ENCODE assay signal across 12 cellular contexts in genomic region chr1:22717038-22717758, GRCh38. TPM values are rescaled to one million over a fixed set of nuclear protein-coding genes. Genes with fewer than 3 reads are reported as not detected.
DNase-seq lines count a peak whose midpoint lies in the region; TF ChIP-seq lines count a peak whose summit lies in the region.
"Had no signal": no experiment of that assay in that cellular context is flagged by ENCODE, and none has a peak within 500 bp of the region (broad histone marks: within the 10 kb centered on the region; RNA-seq: fewer than 3 reads in every experiment).

No MANE protein-coding gene starts in this region.

- WGBS in H9 (ENCODE audit: extremely low coverage, insufficient read length, low lambda C conversion rate): no CpG with 5 or more reads among the region's 11 CpGs

- H3K27ac ChIP-seq in H9 (ENCODE audit: insufficient read length, low read depth, low read length) (no peak overlapping the region), VCaP (peak overlapping the region; percentile 91), neural progenitor cell (no peak overlapping the region)

- no peak overlapping the region for H2BK5ac ChIP-seq in H9 (ENCODE audit: insufficient read length, low read length)

- H3K4me2 ChIP-seq in H9 (ENCODE audit: insufficient read depth, insufficient read length, low read length) (no peak overlapping the region), neural progenitor cell (peak overlapping the region; percentile 63)

- no peak overlapping the region for H2BK12ac ChIP-seq in H9 (ENCODE audit: insufficient read length, low read depth, low read length)

- no peak overlapping the region for H2BK120ac ChIP-seq in H9 (ENCODE audit: low read depth, low read length, poor library complexity, severe bottlenecking)

- H3T11ph ChIP-seq in H9 (ENCODE audit: low read length): no peak overlapping the region

- CTCF ChIA-PET in activated naive CD4-positive, alpha-beta T cell treated with anti-CD3 and anti-CD28 coated beads, Interleukin-2, amount 10 ng/mL, durations not matched to agents 7 days and 5 days (lab: Charles Lee): no interaction called here

- H3K4me3 Mint-ChIP-seq in H9: no peak overlapping the region
- H3K4me3 Mint-ChIP-seq in neural progenitor cell: no peak overlapping the region
- no peak overlapping the region for H3K4me3 Mint-ChIP-seq in activated naive CD4-positive, alpha-beta T cell treated with anti-CD3 and anti-CD28 coated beads, Interleukin-2, amount 10 ng/mL, durations not matched to agents 7 days and 5 days

- H3K27ac Mint-ChIP-seq in H9 (peak overlapping the region in 2 of 3 experiments; percentile 48 to 82; a peak in 5 of 7 replicates), neural progenitor cell (no peak overlapping the region)
- H3K27ac Mint-ChIP-seq in activated naive CD4-positive, alpha-beta T cell treated with anti-CD3 and anti-CD28 coated beads, Interleukin-2, amount 10 ng/mL, durations not matched to agents 7 days and 5 days: no peak overlapping the region

- H4K5ac ChIP-seq in H9 (ENCODE audit: insufficient read length, low read depth, low read length): no peak overlapping the region

- H3K36me3 ChIP-seq in neural progenitor cell: no peaks in the 10 kb centered on the region

- H3K4ac ChIP-seq in H9 (ENCODE audit: low read depth, low read length): no peak overlapping the region

- H3K4me1 ChIP-seq in H9 (ENCODE audit: insufficient read depth, low read length): no peaks in the 10 kb centered on the region
- peaks cover 14% of the 10 kb centered on the region for H3K4me1 ChIP-seq in neural progenitor cell

- H2BK15ac ChIP-seq in H9 (ENCODE audit: low read depth, low read length): no peak overlapping the region

- H3K27me3 Mint-ChIP-seq in H9 (ENCODE audit: low read depth) (peaks cover 35% of the 10 kb centered on the region), neural progenitor cell (ENCODE audit: insufficient read depth, low read depth) (peaks cover 14% of the 10 kb centered on the region)
- peaks cover 45% of the 10 kb centered on the region for H3K27me3 Mint-ChIP-seq in activated naive CD4-positive, alpha-beta T cell treated with anti-CD3 and anti-CD28 coated beads, Interleukin-2, amount 10 ng/mL, durations not matched to agents 7 days and 5 days

- TF ChIP-seq CTCF in H9 (conservative IDR thresholded peaks at IDR 0.05) (no peak), VCaP (conservative IDR thresholded peaks at IDR 0.05) (no peak), neural progenitor cell (IDR thresholded peaks at IDR 0.05) (no peak)

- H3K79me2 ChIP-seq in H9 (ENCODE audit: insufficient read depth, low read length): no peaks in the 10 kb centered on the region
- peaks cover 90% of the 10 kb centered on the region for H3K79me2 ChIP-seq in neural progenitor cell (ENCODE audit: low read depth)

- no peak overlapping the region for H3K14ac ChIP-seq in H9 (ENCODE audit: insufficient read depth, low read length)

- no peak overlapping the region for H4K8ac ChIP-seq in H9 (replicated peaks; ENCODE audit: insufficient read length, low read depth, low read length)

- H3K79me1 ChIP-seq in H9 (ENCODE audit: insufficient read depth, low read depth, low read length, poor library complexity, severe bottlenecking): no peaks in the 10 kb centered on the region

- H3K9ac ChIP-seq in H9 (ENCODE audit: extremely low read depth, insufficient read length, low read length): no peak overlapping the region
- H3K9ac ChIP-seq in neural progenitor cell: no peak overlapping the region

- H3K9me3 ChIP-seq in H9 (ENCODE audit: control insufficient read depth, low read depth, low read length) (no peaks in the 10 kb centered on the region), neural progenitor cell (ENCODE audit: low read depth) (no peaks in the 10 kb centered on the region)

- H3F3A ChIP-seq in neural progenitor cell (ENCODE audit: low read depth): peaks cover 17% of the 10 kb centered on the region

- H3K56ac ChIP-seq in H9 (ENCODE audit: insufficient read length, low read depth, low read length): no peak overlapping the region

- H3K27me3 ChIP-seq in H9 (ENCODE audit: insufficient read depth, low read length) (no peaks in the 10 kb centered on the region), neural progenitor cell (peaks cover 3% of the 10 kb centered on the region)

- H3K23ac ChIP-seq in H9 (ENCODE audit: insufficient read length, low read depth, low read length): no peak overlapping the region

- H3K9me3 Mint-ChIP-seq in H9 (no peaks in the 10 kb centered on the region), neural progenitor cell (no peaks in the 10 kb centered on the region)
- H3K9me3 Mint-ChIP-seq in activated naive CD4-positive, alpha-beta T cell treated with anti-CD3 and anti-CD28 coated beads, Interleukin-2, amount 10 ng/mL, durations not matched to agents 7 days and 5 days: no peaks in the 10 kb centered on the region

- H2AK5ac ChIP-seq in H9 (ENCODE audit: insufficient read length, low read length): no peak overlapping the region

- no peak for DNase-seq in H9
- DNase-seq in NCI-H146 treated with DMSO at 0.1 percent for 48 hours (lab: John Stamatoyannopoulos, UW; ENCODE audit: unreplicated experiment): peak; percentile 72
- DNase-seq in neural progenitor cell (ENCODE audit: low spot score): peak; percentile 41
- DNase-seq in GM03348 (ENCODE audit: low spot score): no peak
- DNase-seq in dermis blood vessel endothelial cell: no peak
- no peak for DNase-seq in activated naive CD4-positive, alpha-beta T cell treated with anti-CD3 and anti-CD28 coated beads, Interleukin-2, amount 10 ng/mL, durations not matched to agents 7 days and 5 days
- DNase-seq: DND-41; NCI-H1694 treated with DMSO at 0.1 percent for 48 hours; stimulated activated naive CD4-positive, alpha-beta T cell treated with Interleukin-2 at 50 U/mL for 16 hours; SW 1271 had no signal

- H4K91ac ChIP-seq in H9 (ENCODE audit: insufficient read length, low read depth, low read length): no peak overlapping the region

- H3K4me1 Mint-ChIP-seq in H9 (peaks cover 11 to 24% of the 10 kb centered on the region in 2 experiments), neural progenitor cell (peaks cover 35% of the 10 kb centered on the region)
- H3K4me1 Mint-ChIP-seq in activated naive CD4-positive, alpha-beta T cell treated with anti-CD3 and anti-CD28 coated beads, Interleukin-2, amount 10 ng/mL, durations not matched to agents 7 days and 5 days: no peaks in the 10 kb centered on the region

- H4K20me1 ChIP-seq in H9 (ENCODE audit: control insufficient read depth, insufficient read depth, insufficient read length) (no peaks in the 10 kb centered on the region), neural progenitor cell (ENCODE audit: low read depth) (peaks cover 98% of the 10 kb centered on the region)

- H3K36me3 Mint-ChIP-seq in H9 (ENCODE audit: insufficient read depth in 1 of 3, low read depth in 3 of 3) (no peaks in the 10 kb centered on the region; a peak in 1 of 7 replicates), neural progenitor cell (peaks cover 6% of the 10 kb centered on the region)
- H3K36me3 Mint-ChIP-seq in activated naive CD4-positive, alpha-beta T cell treated with anti-CD3 and anti-CD28 coated beads, Interleukin-2, amount 10 ng/mL, durations not matched to agents 7 days and 5 days: no peaks in the 10 kb centered on the region

- H3K23me2 ChIP-seq in H9 (ENCODE audit: insufficient read length, low read depth, low read length, poor library complexity, severe bottlenecking): no peaks in the 10 kb centered on the region

- H2AFZ ChIP-seq in H9 (ENCODE audit: low read length) (no peak overlapping the region), neural progenitor cell (replicated peaks) (no peak overlapping the region)

- H3K18ac ChIP-seq in H9 (ENCODE audit: insufficient read length, low read depth, low read length): no peak overlapping the region

- H3K4me3 ChIP-seq in neural progenitor cell: no peak overlapping the region
- H3K4me3 ChIP-seq: lung had no signal

- H2BK20ac ChIP-seq in H9 (ENCODE audit: low read depth, low read length, poor library complexity, severe bottlenecking): no peak overlapping the region

RNA-seq across cellular contexts. Expression of gene EPHB2, which starts 6.6 kb away (rescaled TPM):
- total RNA-seq in H9 (2021) (8.3 and 9.5 TPM in 2 replicates), neural progenitor cell (ENCODE audit: low replicate concordance) (38.3 and 80.2 TPM in 2 replicates), dermis blood vessel endothelial cell (35.1 and 42.3 TPM in 2 replicates)

Comparison
In these comparisons a context has a peak if more than half of its experiments do, and no peak if none do; other contexts are left out.
1. DNase-seq: peak in NCI-H146 treated with DMSO at 0.1 percent for 48 hours (single experiment) and neural progenitor cell (single experiment); none in H9 (single experiment), GM03348 (single experiment), dermis blood vessel endothelial cell (single experiment) and activated naive CD4-positive, alpha-beta T cell treated with anti-CD3 and anti-CD28 coated beads, Interleukin-2, amount 10 ng/mL, durations not matched to agents 7 days and 5 days (single experiment).
2. H3K27ac Mint-ChIP-seq: peak in H9 (2 of 3); none in neural progenitor cell (single experiment) and activated naive CD4-positive, alpha-beta T cell treated with anti-CD3 and anti-CD28 coated beads, Interleukin-2, amount 10 ng/mL, durations not matched to agents 7 days and 5 days (single experiment).